ENCODE assay signal across 11 cellular contexts in the genomic region with DNA sequence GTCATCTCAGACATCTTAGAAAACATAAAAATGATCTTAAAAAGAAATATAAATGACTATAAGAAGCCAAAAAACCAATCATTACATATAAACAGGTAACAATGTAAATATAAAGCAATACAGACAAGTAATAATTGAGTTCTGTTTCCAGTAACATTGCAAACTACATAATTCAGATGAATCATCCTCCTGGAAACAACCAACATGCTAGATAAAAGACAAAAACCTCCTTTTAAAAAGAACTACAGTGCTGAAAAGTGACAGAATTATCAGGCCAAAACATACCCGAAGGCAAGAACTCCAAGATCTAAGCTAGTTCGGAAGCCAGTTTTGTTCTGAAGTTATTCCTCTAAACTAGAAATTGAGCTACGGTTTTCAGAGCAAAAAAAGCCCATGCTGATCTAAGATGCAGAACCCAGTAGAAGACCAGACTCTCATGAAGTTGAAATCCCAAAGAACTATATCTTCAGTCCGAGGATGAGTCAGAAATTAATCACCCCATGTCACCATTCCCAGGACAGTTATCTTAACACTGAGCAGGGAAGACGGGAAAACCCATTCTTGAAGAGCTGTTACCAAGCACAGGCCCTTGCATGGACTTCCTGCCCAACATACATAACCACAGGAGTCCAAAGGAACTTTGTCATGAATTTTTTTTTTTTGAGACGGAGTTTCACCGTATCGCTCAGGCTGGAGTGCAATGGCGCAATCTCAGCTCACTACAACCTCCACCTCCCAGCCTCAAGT. TPM values are rescaled to one million over a fixed set of nuclear protein-coding genes. Genes with fewer than 3 reads are reported as not detected.
DNase-seq lines count a peak whose midpoint lies in the region; ATAC-seq and TF ChIP-seq lines count a peak whose summit lies in the region.
"Had no signal": no experiment of that assay in that cellular context is flagged by ENCODE, and none has a peak within 500 bp of the region (broad histone marks: within the 10 kb centered on the region; RNA-seq: fewer than 3 reads in every experiment).

No MANE protein-coding gene starts in this region.

- H3K27me3 ChIP-seq in subcutaneous abdominal adipose tissue (ENCODE audit: control insufficient read depth in 5 of 5, insufficient read depth in 4 of 5, low read length in 5 of 5) = no peaks in the 10 kb centered on the region

- DNase-seq in HFF-Myc (ENCODE audit: extremely low read depth, low read depth) = peak; percentile 39
- peak; percentile 39 for DNase-seq in Right ventricle myocardium superior
- no peak for DNase-seq in NOMO-1 treated with dmso at 0.1 percent for 144 hours (lab: John Stamatoyannopoulos, UW; ENCODE audit: unreplicated experiment)
- DNase-seq: activated CD8-positive, alpha-beta memory T cell treated with anti-CD3 and anti-CD28 coated beads, Interleukin-2, amount 50 U/mL, for 4 hours; NCI-H510A; stimulated activated CD4-positive, alpha-beta T cell treated with anti-CD3 and anti-CD28 coated beads, Interleukin-12 subunit alpha, Interleukin-12 subunit beta, amount 100 ng/mL, for 4 hours; stimulated activated naive CD8-positive, alpha-beta T cell treated with anti-CD3 and anti-CD28 coated beads, Interleukin-15, Interleukin-2, amounts not matched to agents 100 U/mL and 50 U/mL, for 24 hours had no signal

- peak; percentile 60 for ATAC-seq in Right ventricle myocardium superior (ENCODE audit: poor library complexity)
- no peak for ATAC-seq in GM19467 (IDR thresholded peaks at IDR 0.05; ENCODE audit: unreplicated experiment)
- no peak for ATAC-seq in HG02884 (IDR thresholded peaks at IDR 0.05; ENCODE audit: unreplicated experiment)
- ATAC-seq: stimulated activated naive CD8-positive, alpha-beta T cell treated with anti-CD3 and anti-CD28 coated beads, Interleukin-15, Interleukin-2, amounts not matched to agents 100 U/mL and 50 U/mL, for 24 hours had no signal

- no peaks in the 10 kb centered on the region for H3K9me3 ChIP-seq in subcutaneous abdominal adipose tissue (ENCODE audit: control insufficient read depth in 5 of 5, low read length in 5 of 5)

- no peak overlapping the region for H3K9ac ChIP-seq in subcutaneous abdominal adipose tissue (ENCODE audit: low read length in 5 of 5)

- peaks cover 0 to 4% (median 0%) of the 10 kb centered on the region in 5 donors for H3K4me1 ChIP-seq in subcutaneous abdominal adipose tissue (ENCODE audit: control insufficient read depth in 5 of 5, insufficient read depth in 5 of 5, low read length in 5 of 5)

- intact Hi-C loops in Right ventricle myocardium superior (cut with DNase I) = no loop called here

- H3K27ac ChIP-seq in angular gyrus (ENCODE audit: low read depth, low read length) (peak overlapping the region; percentile 0), subcutaneous abdominal adipose tissue (ENCODE audit: low read depth, low read length) (peak overlapping the region; percentile 76)

- peaks cover 49 to 60% (median 52%) of the 10 kb centered on the region in 5 donors for H3K36me3 ChIP-seq in subcutaneous abdominal adipose tissue (ENCODE audit: control insufficient read depth in 5 of 5, insufficient read depth in 5 of 5, low read length in 5 of 5)

- TF ChIP-seq CTCF in HFF-Myc (IDR thresholded peaks at IDR 0.05; ENCODE audit: low read depth, low read length, missing control alignments) = no peak

- H3K4me3 ChIP-seq in HFF-Myc (replicated peaks; ENCODE audit: low read depth, low read length) = no peak overlapping the region
- H3K4me3 ChIP-seq in subcutaneous abdominal adipose tissue (ENCODE audit: low read depth in 1 of 5, low read length in 5 of 5) = no peak overlapping the region

RNA-seq across cellular contexts. Expression of a gene that starts 9.8 kb away (rescaled TPM):
- 12.0 TPM for total RNA-seq in Right ventricle myocardium superior

RNA-seq across cellular contexts. Expression of a gene that starts 9.9 kb away (rescaled TPM):
- 2.8 TPM for total RNA-seq in Right ventricle myocardium superior
